Comparison of ENCODE assay signal across 20 cellular contexts in genomic region chr6:97275809-97276208, GRCh38.
"Had no signal": no experiment of that assay in that cellular context is flagged by ENCODE, and none has a peak within 500 bp of the region (broad histone marks: within the 10 kb centered on the region; RNA-seq: fewer than 3 reads in every experiment).

No MANE protein-coding gene starts in this region.

- H3K27me3 ChIP-seq: ascending aorta, esophagus muscularis mucosa, hepatocyte, left lung, right atrium auricular region, tibial artery had no signal

- H3K4me3 Mint-ChIP-seq: nephron progenitor cell; T-helper 1 cell treated with Interleukin-12 subunit alpha and Interleukin-12 subunit beta and Interleukin-4 antibody, amounts not matched to agents 30 μg/mL and 1 μg/mL, for 36 hours had no signal

- H3K27ac Mint-ChIP-seq: nephron progenitor cell; T-helper 1 cell treated with Interleukin-12 subunit alpha and Interleukin-12 subunit beta and Interleukin-4 antibody, amounts not matched to agents 30 μg/mL and 1 μg/mL, for 36 hours had no signal

- H3K4me1 ChIP-seq: ascending aorta, esophagus muscularis mucosa, left lung, right atrium auricular region, tibial artery had no signal

- H3K9me3 Mint-ChIP-seq: nephron progenitor cell; T-helper 1 cell treated with Interleukin-12 subunit alpha and Interleukin-12 subunit beta and Interleukin-4 antibody, amounts not matched to agents 30 μg/mL and 1 μg/mL, for 36 hours had no signal

- H3K27ac ChIP-seq: ascending aorta, esophagus muscularis mucosa, hepatocyte, left lung, right atrium auricular region, tibial artery had no signal

- H3K4me3 ChIP-seq: ascending aorta, esophagus muscularis mucosa, hepatocyte, left lung, right atrium auricular region, tibial artery had no signal

- H3K9me3 ChIP-seq: ascending aorta, esophagus muscularis mucosa, left lung, right atrium auricular region, tibial artery had no signal

- DNase-seq: activated CD4-positive, alpha-beta T cell treated with anti-CD3 and anti-CD28 coated beads, Interleukin-2, amount 50 U/mL, for 1 hour; activated CD8-positive, alpha-beta memory T cell treated with anti-CD3 and anti-CD28 coated beads for 24 hours; activated CD8-positive, alpha-beta memory T cell treated with anti-CD3 and anti-CD28 coated beads, Interleukin-2, amount 50 U/mL, for 48 hours; activated effector memory CD4-positive, alpha-beta T cell treated with Interleukin-2 at 50 U/mL for 16 hours; activated naive CD4-positive, alpha-beta T cell treated with anti-CD3 and anti-CD28 coated beads, Interleukin-2, amount 50 U/mL, for 16 hours; activated T-cell treated with anti-CD3 and anti-CD28 coated beads, Interleukin-2, amount 50 U/mL, for 48 hours; effector CD4-positive, alpha-beta T cell; left lung; mammary epithelial cell; nephron progenitor cell; occipital lobe; stimulated activated CD4-positive, alpha-beta T cell treated with anti-CD3 and anti-CD28 coated beads, Interleukin-2, amount 100 ng/mL, for 24 hours; stimulated activated naive CD4-positive, alpha-beta T cell treated with Interleukin-2 at 50 U/mL for 16 hours; tibial artery had no signal

- ATAC-seq: activated CD4-positive, CD25-positive, alpha-beta regulatory T cell treated with anti-CD3 and anti-CD28 coated beads, Interleukin-2, amount 50 U/mL, for 24 hours; left lung had no signal
